ENCODE assay signal across 25 cellular contexts in the genomic region with DNA sequence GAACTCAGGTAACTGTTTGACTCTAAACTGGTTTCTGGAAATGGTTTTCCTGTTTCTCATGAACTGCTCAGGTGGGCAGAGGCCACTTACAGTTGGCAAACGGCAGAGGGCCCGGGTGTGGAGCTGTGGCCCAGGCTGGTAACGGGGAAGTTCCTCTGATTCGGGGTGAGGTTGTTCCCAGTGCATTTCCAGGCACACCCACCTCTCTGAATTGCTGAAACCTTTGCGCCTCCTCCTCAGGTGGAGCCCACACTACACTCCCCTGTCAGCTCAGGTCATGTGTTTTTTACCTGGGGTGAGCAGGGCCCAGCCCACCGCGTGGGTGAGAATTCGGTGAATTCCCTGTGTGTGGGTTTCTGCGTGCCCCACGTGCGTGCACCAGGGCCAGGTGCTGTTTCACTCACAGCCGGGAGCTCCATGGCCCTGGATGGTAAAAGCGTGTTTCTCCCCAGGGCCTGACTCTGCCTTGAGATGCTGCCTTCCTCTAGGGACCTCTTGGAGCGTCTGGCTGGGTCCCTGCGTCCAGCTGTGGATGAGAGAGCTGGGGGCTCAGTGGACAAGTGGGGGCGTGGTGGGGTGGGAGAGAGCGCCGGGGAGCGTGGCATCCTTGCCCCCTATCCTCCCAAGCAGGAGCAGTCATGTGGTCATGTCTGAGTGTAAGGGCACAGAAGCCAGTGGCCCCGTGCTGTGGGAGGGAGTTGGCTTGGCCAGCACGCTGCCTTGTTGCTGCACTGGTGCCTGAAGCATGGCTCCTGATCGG. TPM values are rescaled to one million over a fixed set of nuclear protein-coding genes. Genes with fewer than 3 reads are reported as not detected.
DNase-seq lines count a peak whose midpoint lies in the region; ATAC-seq and TF ChIP-seq lines count a peak whose summit lies in the region.
"Had no signal": no experiment of that assay in that cellular context is flagged by ENCODE, and none has a peak within 500 bp of the region (broad histone marks: within the 10 kb centered on the region; RNA-seq: fewer than 3 reads in every experiment).

No MANE protein-coding gene starts in this region.

- H3K9me3 Mint-ChIP-seq in T-helper 2 cell treated with Interferon-gamma antibody and Interleukin-4, amounts not matched to agents 5 μg/mL and 100 μg/mL, for 36 hours, result no peaks in the 10 kb centered on the region
- H3K9me3 Mint-ChIP-seq: activated naive CD4-positive, alpha-beta T cell treated with anti-CD3 and anti-CD28 coated beads, Interleukin-2, amount 50 U/mL, for 72 hours; activated T-helper 1 cell treated with anti-CD3 and anti-CD28 coated beads, Interleukin-12 subunit alpha, Interleukin-12 subunit beta, Interleukin-2, Interleukin-4 antibody, amounts not matched to agents 30 ng/mL and 10 ng/mL and 1 ng/mL, durations not matched to agents 14 hours and 24 hours and 36 hours; CD4-positive, alpha-beta T cell; stimulated activated naive B cell treated with anti-CD40 and anti-IgM and Interleukin-4, amounts not matched to agents 10 μg/mL and 1 μg/mL and 100 μg/mL, for 72 hours had no signal

- POLR2A ChIA-PET in GM10248 (lab: Yijun Ruan, JAX), result no interaction called here

- DNase-seq in GM10248 (ENCODE audit: extremely low spot score) (peak; percentile 13), RWPE2 (ENCODE audit: low spot score) (peak; percentile 57), left colon (peak in 1 of 2 donors; percentile 62), sigmoid colon (peak; percentile 36), AG08395 (ENCODE audit: low spot score) (no peak)
- DNase-seq in T-helper 2 cell treated with Interferon-gamma antibody and Interleukin-4, amounts not matched to agents 5 μg/mL and 100 μg/mL, for 36 hours (ENCODE audit: low spot score), result no peak
- DNase-seq: CD4-positive, alpha-beta T cell; dermis blood vessel endothelial cell; H9; kidney; naive thymus-derived CD4-positive, alpha-beta T cell; NCI-H1694; NCI-H2171; NCI-H526; occipital lobe; stimulated activated CD4-positive, alpha-beta T cell treated with anti-CD3 and anti-CD28 coated beads, Interleukin-4, amount 100 ng/mL, for 24 hours; stimulated activated naive B cell treated with anti-CD40 and anti-IgM and Interleukin-4, amounts not matched to agents 10 μg/mL and 1 μg/mL and 100 μg/mL, for 72 hours had no signal

- CTCF ChIA-PET in GM10248 (lab: Yijun Ruan, JAX), result no interaction called here

- WGBS in sigmoid colon, 2 donors, result 59 to 77% methylated on average over 22 of the region's 22 CpGs

- H3K4me1 ChIP-seq in RWPE2 (ENCODE audit: insufficient read depth, poor library complexity, severe bottlenecking) (peaks cover 10% of the 10 kb centered on the region), sigmoid colon (no peaks in the 10 kb centered on the region)
- H3K4me1 ChIP-seq: ascending aorta, suprapubic skin had no signal

- no peaks in the 10 kb centered on the region for H3K27me3 ChIP-seq in RWPE2 (ENCODE audit: insufficient read depth, poor library complexity, severe bottlenecking)
- H3K27me3 ChIP-seq in sigmoid colon, result peaks cover 0 to 6% (median 0%) of the 10 kb centered on the region in 3 donors
- H3K27me3 ChIP-seq: ascending aorta had no signal

- H3K4me1 Mint-ChIP-seq in T-helper 2 cell treated with Interferon-gamma antibody and Interleukin-4, amounts not matched to agents 5 μg/mL and 100 μg/mL, for 36 hours (ENCODE audit: low read depth), result no peaks in the 10 kb centered on the region
- H3K4me1 Mint-ChIP-seq: H9; stimulated activated naive B cell treated with anti-CD40 and anti-IgM and Interleukin-4, amounts not matched to agents 10 μg/mL and 1 μg/mL and 100 μg/mL, for 72 hours had no signal

- TF ChIP-seq EP300 in sigmoid colon (IDR thresholded peaks at IDR 0.05), result no peak

- no peak for ATAC-seq in RWPE2 (ENCODE audit: low read depth)
- peak; percentile 94 for ATAC-seq in left colon
- no peak for ATAC-seq in GM19328 (IDR thresholded peaks at IDR 0.05; ENCODE audit: unreplicated experiment)
- ATAC-seq: activated naive CD4-positive, alpha-beta T cell treated with anti-CD3 and anti-CD28 coated beads, Interleukin-2, amount 50 U/mL, for 72 hours; naive thymus-derived CD4-positive, alpha-beta T cell; stimulated activated naive B cell treated with anti-CD40 and anti-IgM and Interleukin-4, amounts not matched to agents 10 μg/mL and 1 μg/mL and 100 μg/mL, for 72 hours had no signal

- intact Hi-C loops in left colon (cut with DNase I, micrococcal nuclease) (no loop called here), sigmoid colon (cut with DNase I) (no loop called here)

- H3K36me3 Mint-ChIP-seq in T-helper 2 cell treated with Interferon-gamma antibody and Interleukin-4, amounts not matched to agents 5 μg/mL and 100 μg/mL, for 36 hours (ENCODE audit: low read depth), result no peaks in the 10 kb centered on the region
- H3K36me3 Mint-ChIP-seq: activated naive CD4-positive, alpha-beta T cell treated with anti-CD3 and anti-CD28 coated beads, Interleukin-2, amount 50 U/mL, for 72 hours; naive thymus-derived CD4-positive, alpha-beta T cell had no signal

- H3K36me3 ChIP-seq in RWPE2 (ENCODE audit: low read depth), result no peaks in the 10 kb centered on the region
- H3K36me3 ChIP-seq in sigmoid colon, result no peaks in the 10 kb centered on the region
- H3K36me3 ChIP-seq: ascending aorta, SJSA1, suprapubic skin had no signal

- no peak for TF ChIP-seq POLR2A in sigmoid colon (IDR thresholded peaks at IDR 0.05)

- H3K4me3 ChIP-seq in RWPE2 (ENCODE audit: severe bottlenecking) (no peak overlapping the region), sigmoid colon (no peak overlapping the region)
- H3K4me3 ChIP-seq: ascending aorta, SJSA1, suprapubic skin had no signal

- H3K9me3 ChIP-seq in RWPE2 (ENCODE audit: severe bottlenecking) (no peaks in the 10 kb centered on the region), sigmoid colon (no peaks in the 10 kb centered on the region)
- H3K9me3 ChIP-seq: ascending aorta, SJSA1, suprapubic skin had no signal

- TF ChIP-seq CTCF in GM10248 (IDR thresholded peaks at IDR 0.05; ENCODE audit: control extremely low read depth, extremely low read depth, low read depth, missing control alignments), result no peak
- no peak for TF ChIP-seq CTCF in RWPE2 (IDR thresholded peaks at IDR 0.05; ENCODE audit: poor library complexity, severe bottlenecking)
- TF ChIP-seq CTCF in sigmoid colon (IDR thresholded peaks at IDR 0.05), result no peak

- H3K4me3 Mint-ChIP-seq in T-helper 2 cell treated with Interferon-gamma antibody and Interleukin-4, amounts not matched to agents 5 μg/mL and 100 μg/mL, for 36 hours, result no peak overlapping the region
- H3K4me3 Mint-ChIP-seq: activated T-helper 1 cell treated with anti-CD3 and anti-CD28 coated beads, Interleukin-12 subunit alpha, Interleukin-12 subunit beta, Interleukin-2, Interleukin-4 antibody, amounts not matched to agents 30 ng/mL and 10 ng/mL and 1 ng/mL, durations not matched to agents 14 hours and 24 hours and 36 hours; CD4-positive, alpha-beta T cell; H9; memory B cell; naive thymus-derived CD4-positive, alpha-beta T cell; stimulated activated naive B cell treated with anti-CD40 and anti-IgM and Interleukin-4, amounts not matched to agents 10 μg/mL and 1 μg/mL and 100 μg/mL, for 72 hours had no signal

- peaks cover 6% of the 10 kb centered on the region for H3K27me3 Mint-ChIP-seq in T-helper 2 cell treated with Interferon-gamma antibody and Interleukin-4, amounts not matched to agents 5 μg/mL and 100 μg/mL, for 36 hours (ENCODE audit: low read depth)

- no peak overlapping the region for H3K27ac Mint-ChIP-seq in T-helper 2 cell treated with Interferon-gamma antibody and Interleukin-4, amounts not matched to agents 5 μg/mL and 100 μg/mL, for 36 hours
- H3K27ac Mint-ChIP-seq: activated naive CD4-positive, alpha-beta T cell treated with anti-CD3 and anti-CD28 coated beads, Interleukin-2, amount 50 U/mL, for 72 hours; activated T-helper 1 cell treated with anti-CD3 and anti-CD28 coated beads, Interleukin-12 subunit alpha, Interleukin-12 subunit beta, Interleukin-2, Interleukin-4 antibody, amounts not matched to agents 30 ng/mL and 10 ng/mL and 1 ng/mL, durations not matched to agents 14 hours and 24 hours and 36 hours; CD4-positive, alpha-beta T cell; H9; memory B cell; naive thymus-derived CD4-positive, alpha-beta T cell; stimulated activated naive B cell treated with anti-CD40 and anti-IgM and Interleukin-4, amounts not matched to agents 10 μg/mL and 1 μg/mL and 100 μg/mL, for 72 hours had no signal

- H3K27ac ChIP-seq in RWPE2 (ENCODE audit: poor library complexity, severe bottlenecking) (no peak overlapping the region), sigmoid colon (no peak overlapping the region)
- H3K27ac ChIP-seq: ascending aorta, KMS-11, SJSA1, suprapubic skin had no signal

RNA-seq across cellular contexts. Expression of gene LPCAT1, which starts 33.5 kb away (rescaled TPM):
- total RNA-seq in left colon (10 to 100 TPM; 13.8 to 16.7 TPM), sigmoid colon (10 to 100 TPM; 20.6 to 24.3 (median 22.3) TPM)
- polyA plus RNA-seq in sigmoid colon, result 10 to 100 TPM in 1 of 3 donors, 1 to 10 TPM in 2; 4.2 to 35.1 (median 7.8) TPM

Comparison
In these comparisons a context has a peak if more than half of its experiments do, and no peak if none do; other contexts are left out.
1. DNase-seq: peak in GM10248 (single experiment), RWPE2 (single experiment) and sigmoid colon (single experiment); none in T-helper 2 cell treated with Interferon-gamma antibody and Interleukin-4, amounts not matched to agents 5 μg/mL and 100 μg/mL, for 36 hours (single experiment) and AG08395 (single experiment).